20 cellular contexts compared by ENCODE assay signal in genomic region chr1:86778510-86779218, GRCh38.
DNase-seq lines count a peak whose midpoint lies in the region; ATAC-seq and TF ChIP-seq lines count a peak whose summit lies in the region.
"Had no signal": no experiment of that assay in that cellular context is flagged by ENCODE, and none has a peak within 500 bp of the region (broad histone marks: within the 10 kb centered on the region; RNA-seq: fewer than 3 reads in every experiment).

No MANE protein-coding gene starts in this region.

- DNase-seq in MCF 10A (ENCODE audit: unreplicated experiment) (peak; percentile 27), breast epithelium (ENCODE audit: low spot score in 2 of 2) (no peak), RWPE2 (ENCODE audit: low spot score) (no peak), epithelial cell of prostate (ENCODE audit: low read depth, low spot score) (no peak), DMS153 (lab: John Stamatoyannopoulos, UW) (no peak), DMS114 treated with DMSO at 0.1 percent for 48 hours (lab: John Stamatoyannopoulos, UW; ENCODE audit: unreplicated experiment) (no peak), KG1 (lab: John Stamatoyannopoulos, UW) (no peak)
- DNase-seq in activated T-cell treated with anti-CD3 and anti-CD28 coated beads, Interleukin-2, amount 50 U/mL, for 72 hours: no peak
- DNase-seq: 8988T; activated CD4-positive, alpha-beta T cell treated with anti-CD3 and anti-CD28 coated beads, Interleukin-2, amount 10 ng/mL, durations not matched to agents 7 days and 5 days; activated T-cell treated with anti-CD3 and anti-CD28 coated beads, Interleukin-2, amount 50 U/mL, for 48 hours; COR-L47; H9; islet precursor cell; mucosa of descending colon; NCI-H146; NCI-H524 treated with DMSO at 0.1 percent for 48 hours; pancreas; SHP77; spleen had no signal

- H3K27ac Mint-ChIP-seq in MCF 10A (ENCODE audit: low read depth, unreplicated experiment): peak overlapping the region; percentile 87
- no peak overlapping the region for H3K27ac Mint-ChIP-seq in activated T-cell treated with anti-CD3 and anti-CD28 coated beads, Interleukin-2, amount 50 U/mL, for 72 hours
- H3K27ac Mint-ChIP-seq: activated CD4-positive, alpha-beta T cell treated with anti-CD3 and anti-CD28 coated beads, Interleukin-2, amount 10 ng/mL, durations not matched to agents 7 days and 5 days; H9 had no signal

- H3K4me3 Mint-ChIP-seq in MCF 10A (ENCODE audit: unreplicated experiment): no peak overlapping the region
- H3K4me3 Mint-ChIP-seq in activated T-cell treated with anti-CD3 and anti-CD28 coated beads, Interleukin-2, amount 50 U/mL, for 72 hours: no peak overlapping the region
- H3K4me3 Mint-ChIP-seq: activated CD4-positive, alpha-beta T cell treated with anti-CD3 and anti-CD28 coated beads, Interleukin-2, amount 10 ng/mL, durations not matched to agents 7 days and 5 days; H9 had no signal

- no peak overlapping the region for H3K27ac ChIP-seq in breast epithelium
- H3K27ac ChIP-seq in RWPE2 (ENCODE audit: poor library complexity, severe bottlenecking): peak overlapping the region; percentile 71
- peak overlapping the region; percentile 70 for H3K27ac ChIP-seq in epithelial cell of prostate
- H3K27ac ChIP-seq: pancreas had no signal

- TF ChIP-seq POLR2A in breast epithelium (IDR thresholded peaks at IDR 0.05): no peak

- no peaks in the 10 kb centered on the region for H3K9me3 Mint-ChIP-seq in MCF 10A (ENCODE audit: unreplicated experiment)
- no peaks in the 10 kb centered on the region for H3K9me3 Mint-ChIP-seq in activated T-cell treated with anti-CD3 and anti-CD28 coated beads, Interleukin-2, amount 50 U/mL, for 72 hours
- H3K9me3 Mint-ChIP-seq: activated CD4-positive, alpha-beta T cell treated with anti-CD3 and anti-CD28 coated beads, Interleukin-2, amount 10 ng/mL, durations not matched to agents 7 days and 5 days; H9 had no signal

- no peaks in the 10 kb centered on the region for H3K27me3 Mint-ChIP-seq in MCF 10A (ENCODE audit: insufficient read depth, unreplicated experiment)
- H3K27me3 Mint-ChIP-seq in activated T-cell treated with anti-CD3 and anti-CD28 coated beads, Interleukin-2, amount 50 U/mL, for 72 hours (ENCODE audit: low read depth): no peaks in the 10 kb centered on the region
- H3K27me3 Mint-ChIP-seq: activated CD4-positive, alpha-beta T cell treated with anti-CD3 and anti-CD28 coated beads, Interleukin-2, amount 10 ng/mL, durations not matched to agents 7 days and 5 days had no signal

- H3K36me3 ChIP-seq in breast epithelium (no peaks in the 10 kb centered on the region), RWPE2 (ENCODE audit: low read depth) (no peaks in the 10 kb centered on the region)
- H3K36me3 ChIP-seq: pancreas, spleen had no signal

- H3K27me3 ChIP-seq in breast epithelium (no peaks in the 10 kb centered on the region), RWPE2 (ENCODE audit: insufficient read depth, poor library complexity, severe bottlenecking) (no peaks in the 10 kb centered on the region)
- H3K27me3 ChIP-seq: pancreas, spleen had no signal

- intact Hi-C loops in MCF 10A (cut with micrococcal nuclease): loop anchor here (1.0 kb wide), 1 partner anchor 136 kb away; the partner anchor contains the start of genes HS2ST1 and SELENOF
- intact Hi-C loops in breast epithelium (cut with DNase I; ENCODE audit: low total_unique reads): no loop called here

- TF ChIP-seq CTCF in MCF 10A (IDR thresholded peaks at IDR 0.05; ENCODE audit: unreplicated experiment) (no peak), breast epithelium (IDR thresholded peaks at IDR 0.05) (no peak), RWPE2 (IDR thresholded peaks at IDR 0.05; ENCODE audit: poor library complexity, severe bottlenecking) (no peak)

- H3K4me1 Mint-ChIP-seq in MCF 10A (ENCODE audit: insufficient read depth, unreplicated experiment): peaks cover 52% of the 10 kb centered on the region
- peaks cover 20% of the 10 kb centered on the region for H3K4me1 Mint-ChIP-seq in activated T-cell treated with anti-CD3 and anti-CD28 coated beads, Interleukin-2, amount 50 U/mL, for 72 hours (ENCODE audit: low read depth)

- CTCF ChIA-PET in MCF 10A (lab: Yijun Ruan, JAX): interaction anchor here (2.7 to 2.8 kb wide), 2 partner anchors 35 to 186 kb away, joined by 8 to 14 read pairs; no protein-coding TSS in a partner anchor

- no TSS peak for BruUV-seq in MCF 10A (replicated peaks; lab: Mats Ljungman, UMichigan)

- H3K4me1 ChIP-seq in breast epithelium (no peaks in the 10 kb centered on the region), RWPE2 (ENCODE audit: insufficient read depth, poor library complexity, severe bottlenecking) (peaks cover 41% of the 10 kb centered on the region)

- H3K9me3 ChIP-seq in breast epithelium: no peaks in the 10 kb centered on the region
- H3K9me3 ChIP-seq in RWPE2 (ENCODE audit: severe bottlenecking): no peaks in the 10 kb centered on the region
- H3K9me3 ChIP-seq: mucosa of descending colon, pancreas had no signal

- no peak overlapping the region for H3K4me3 ChIP-seq in breast epithelium
- H3K4me3 ChIP-seq in RWPE2 (ENCODE audit: severe bottlenecking): no peak overlapping the region
- H3K4me3 ChIP-seq: mucosa of descending colon, pancreas, spleen had no signal

- POLR2A ChIA-PET in MCF 10A (lab: Yijun Ruan, JAX): interaction anchor here (0.5 to 3.7 kb wide), 6 partner anchors 10 to 355 kb away, joined by 3 to 28 read pairs (median 4); partner anchors contain the start of genes HS2ST1 and SELENOF

- no peaks in the 10 kb centered on the region for H3K36me3 Mint-ChIP-seq in MCF 10A (ENCODE audit: insufficient read depth, unreplicated experiment)
- peaks cover 0 to 2% of the 10 kb centered on the region in 2 donors for H3K36me3 Mint-ChIP-seq in activated T-cell treated with anti-CD3 and anti-CD28 coated beads, Interleukin-2, amount 50 U/mL, for 72 hours (ENCODE audit: insufficient read depth in 2 of 2)

- no peak for ATAC-seq in RWPE2 (ENCODE audit: low read depth)
- no peak for ATAC-seq in activated T-cell treated with anti-CD3 and anti-CD28 coated beads, Interleukin-2, amount 50 U/mL, for 72 hours (replicated peaks in 1 of 2)
- ATAC-seq: pancreas had no signal

Comparison
In these comparisons a context has a peak if more than half of its experiments do, and no peak if none do; other contexts are left out.
1. H3K27ac ChIP-seq: peak in RWPE2 (single experiment) and epithelial cell of prostate (single experiment); none in breast epithelium (0 of 2).